In the genomic region with DNA sequence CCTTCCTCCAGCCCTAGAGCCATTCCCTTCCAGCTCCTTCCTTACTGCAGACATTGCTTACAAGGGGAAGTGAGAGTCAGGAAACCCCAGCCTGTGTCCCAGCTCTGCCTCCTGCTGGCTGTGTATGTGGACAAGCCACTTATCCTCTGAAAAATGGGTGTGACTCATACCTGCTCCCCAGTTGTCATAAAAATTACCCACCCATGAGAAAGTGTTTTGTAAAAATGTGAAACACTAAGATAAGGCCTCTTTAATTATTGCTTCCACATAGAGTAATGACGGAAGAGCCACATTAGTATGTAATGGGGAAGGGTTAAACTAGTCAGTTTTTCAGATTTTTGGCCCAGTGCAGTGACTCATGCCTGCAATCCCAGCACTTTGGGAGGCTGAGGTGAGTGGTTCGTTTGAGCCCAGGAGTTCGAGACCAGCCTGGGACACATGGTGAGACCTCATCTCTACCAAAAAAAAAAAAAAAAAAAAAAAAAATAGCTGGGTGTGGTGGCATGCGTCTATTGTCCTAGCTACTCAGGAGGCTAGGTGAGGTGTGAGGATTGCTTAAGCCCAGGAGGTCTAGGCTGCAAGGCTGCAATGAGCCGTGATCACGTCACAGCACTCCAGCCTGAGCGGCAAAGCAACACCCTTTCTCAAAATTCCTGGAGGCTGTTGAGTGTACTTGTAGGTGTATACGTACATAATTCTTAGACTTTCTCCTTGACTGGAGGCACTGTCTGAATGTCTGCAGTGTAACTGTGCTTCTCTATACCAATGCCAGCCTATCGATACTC, we compare ENCODE assay signal across 8 cellular contexts.
A peak's percentile ranks its signal among the peaks of the same experiment; 100 is the strongest.
DNase-seq lines count a peak whose midpoint lies in the region; ATAC-seq, FAIRE-seq and TF ChIP-seq lines count a peak whose summit lies in the region.

No MANE protein-coding gene starts in this region.

- no peaks in the 10 kb centered on the region for H3K36me3 ChIP-seq in K562 (ENCODE audit: control insufficient read depth, insufficient read depth, low read length)

- CTCF ChIA-PET in K562 (lab: Yijun Ruan, JAX; ENCODE audit: low intra/inter-chr PET ratio) = interaction anchor here (1.1 kb wide), 1 partner anchor 13 kb away, joined by 4 read pairs; no protein-coding TSS in a partner anchor

- no peak overlapping the region for H3K4me3 ChIP-seq in K562

- intact Hi-C loops in K562 (cut with micrococcal nuclease) = no loop called here

- peaks cover 0 to 10% of the 10 kb centered on the region in 2 experiments; a peak in 3 of 5 replicates for H3K4me1 ChIP-seq in K562 (replicated peaks in 1 of 2; ENCODE audit: control insufficient read depth in 2 of 2, insufficient read depth in 2 of 2, low read length in 2 of 2)

- no peak for TF ChIP-seq POLR2A in K562 (conservative IDR thresholded peaks at IDR 0.05)

- no peak overlapping the region for H3K27ac ChIP-seq in K562 (ENCODE audit: extremely low read depth, low read depth, low read length)

- BruUV-seq in K562 (replicated peaks; lab: Mats Ljungman, UMichigan) = no TSS peak

- H3K9me1 ChIP-seq in K562 (ENCODE audit: control insufficient read depth, insufficient read depth, low read length) = no peaks in the 10 kb centered on the region

- POLR2A ChIA-PET in K562 (lab: Yijun Ruan, JAX) = interaction anchor here (1.1 kb wide), 1 partner anchor 13 kb away, joined by 3 read pairs; no protein-coding TSS in a partner anchor

- no peaks in the 10 kb centered on the region for H3K79me2 ChIP-seq in K562 (ENCODE audit: control insufficient read depth, insufficient read depth, low read length)

- no peak overlapping the region; a peak in 1 of 4 replicates for H3K9ac ChIP-seq in K562 (ENCODE audit: insufficient read depth in 1 of 2, low read depth in 2 of 2, low read length in 2 of 2)

- 5% methylated on average over 9 of the region's 9 CpGs for WGBS in K562 (ENCODE audit: insufficient coverage, low coverage, missing lambda C conversion rate)

- TF ChIP-seq CTCF in K562 (IDR thresholded peaks at IDR 0.05 in 2 of 3, conservative IDR thresholded peaks at IDR 0.05 in 1 of 3; ENCODE audit: insufficient read depth in 2 of 3, low read depth in 1 of 3, low read length in 3 of 3) = peak; percentile 55 to 71 (median 67)

- no peak overlapping the region for H2AFZ ChIP-seq in K562 (ENCODE audit: low read depth, low read length)

- TF ChIP-seq EP300 in K562 (IDR thresholded peaks at IDR 0.05; ENCODE audit: low read length) = no peak

- peaks cover 37 to 84% of the 10 kb centered on the region in 2 experiments for H3K27me3 ChIP-seq in K562 (ENCODE audit: control insufficient read depth in 2 of 2, insufficient read depth in 2 of 2, low read length in 2 of 2)

- peak; percentile 88 for ATAC-seq in K562
- no peak for ATAC-seq in HG02571 (IDR thresholded peaks at IDR 0.05; ENCODE audit: unreplicated experiment)
- ATAC-seq in HG02798 (IDR thresholded peaks at IDR 0.05; ENCODE audit: poor library complexity, unreplicated experiment) = no peak

- H4K20me1 ChIP-seq in K562 (replicated peaks; ENCODE audit: control insufficient read depth, insufficient read depth, low read length) = peaks cover 8% of the 10 kb centered on the region; the same call in 1 of the 2 replicates

- no peak overlapping the region for H3K4me2 ChIP-seq in K562 (ENCODE audit: insufficient read depth, low read length)

- peak; percentile 26 to 55; a peak in 3 of 4 replicates for TF ChIP-seq RAD21 in K562 (CRISPR knock-in tag; conservative IDR thresholded peaks at IDR 0.05 in 1 of 2, IDR thresholded peaks at IDR 0.05 in 1 of 2)

- H3K9me3 ChIP-seq in K562 (replicated peaks; ENCODE audit: control insufficient read depth, insufficient read depth, low read depth, low read length) = no peaks in the 10 kb centered on the region

- in situ Hi-C loops in Caki2 (cut with HindIII; ENCODE audit: low pct_unique_long_range_greater_than_20kb, low sequenced_read_pairs) (no loop called here), K562 (cut with MboI) (no loop called here)

- peak; percentile 87 for FAIRE-seq in K562 (lab: Jason Lieb, UNC)

- DNase-seq in Caki2 (ENCODE audit: low read depth) = peak; percentile 83
- peak; percentile 81 for DNase-seq in LHCN-M2 (ENCODE audit: low read depth)
- peak; percentile 65 to 72 (median 70) for DNase-seq in K562 (ENCODE audit: extremely low read depth in 1 of 4, low spot score in 3 of 4)
- DNase-seq in medulla oblongata (ENCODE audit: extremely low spot score) = peak; percentile 57
- DNase-seq in OCI-M2 (lab: John Stamatoyannopoulos, UW; ENCODE audit: unreplicated experiment) = no peak
- no peak for DNase-seq in NCI-H446 treated with DMSO at 0.1 percent for 48 hours (lab: John Stamatoyannopoulos, UW)

TF ChIP-seq in K562, 482 proteins besides CTCF, POLR2A, EP300 and RAD21 (continues in another document):
- TF ChIP-seq HDAC1 (IDR thresholded peaks at IDR 0.05) (peak in 1 of 2 experiments; percentile 56; a peak in 1 of 4 replicates), ARID1B (IDR thresholded peaks at IDR 0.05) (peak; percentile 82), HDAC2 (IDR thresholded peaks at IDR 0.05) (0 out of 2 replicates have a peak, but pooled peaks have one; percentile 56), TAL1 (IDR thresholded peaks at IDR 0.05) (peak; percentile 59), ELF1 (tag; IDR thresholded peaks at IDR 0.05) (peak; percentile 41; the same call in 1 of the 2 replicates), MEIS2 (IDR thresholded peaks at IDR 0.05; ENCODE audit: partially characterized antibody) (peak; percentile 66), JUNB (CRISPR knock-in tag; conservative IDR thresholded peaks at IDR 0.05) (0 out of 2 replicates have a peak, but pooled peaks have one; percentile 31), SMARCA4 (IDR thresholded peaks at IDR 0.05) (peak; percentile 75; the same call in 1 of the 2 replicates), ZNF239 (CRISPR knock-in tag; IDR thresholded peaks at IDR 0.05) (no peak), SAP30 (IDR thresholded peaks at IDR 0.05; ENCODE audit: borderline replicate concordance, insufficient read depth, low read depth, low read length, poor library complexity, severe bottlenecking) (no peak), TEAD4 (IDR thresholded peaks at IDR 0.05; ENCODE audit: low read length) (peak; percentile 81), TEAD4 (CRISPR knock-in tag; IDR thresholded peaks at IDR 0.05; ENCODE audit: borderline replicate concordance) (no peak), ZBTB17 (CRISPR knock-in tag; IDR thresholded peaks at IDR 0.05) (no peak), JUND (IDR thresholded peaks at IDR 0.05; ENCODE audit: borderline replicate concordance, low read depth, low read length) (peak; percentile 84), JUND (tag; IDR thresholded peaks at IDR 0.05; ENCODE audit: borderline replicate concordance, low read depth, low read length) (peak; percentile 87), MTA2 (IDR thresholded peaks at IDR 0.05; ENCODE audit: low read depth) (peak; percentile 20; the same call in 1 of the 2 replicates), CBFA2T2 (conservative IDR thresholded peaks at IDR 0.05) (peak; percentile 64), EGR1 (conservative IDR thresholded peaks at IDR 0.05) (no peak), FOSL1 (tag; conservative IDR thresholded peaks at IDR 0.05) (peak; percentile 97), ZNF316 (IDR thresholded peaks at IDR 0.05) (no peak)
- TF ChIP-seq, protein P1, sequence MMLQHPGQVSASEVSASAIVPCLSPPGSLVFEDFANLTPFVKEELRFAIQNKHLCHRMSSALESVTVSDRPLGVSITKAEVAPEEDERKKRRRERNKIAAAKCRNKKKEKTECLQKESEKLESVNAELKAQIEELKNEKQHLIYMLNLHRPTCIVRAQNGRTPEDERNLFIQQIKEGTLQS (IDR thresholded peaks at IDR 0.05) = peak; percentile 91
- TF ChIP-seq, protein P1 (CRISPR knock-in tag; conservative IDR thresholded peaks at IDR 0.05) = peak; percentile 89; the same call in 1 of the 2 replicates
- TF ChIP-seq, protein P2, sequence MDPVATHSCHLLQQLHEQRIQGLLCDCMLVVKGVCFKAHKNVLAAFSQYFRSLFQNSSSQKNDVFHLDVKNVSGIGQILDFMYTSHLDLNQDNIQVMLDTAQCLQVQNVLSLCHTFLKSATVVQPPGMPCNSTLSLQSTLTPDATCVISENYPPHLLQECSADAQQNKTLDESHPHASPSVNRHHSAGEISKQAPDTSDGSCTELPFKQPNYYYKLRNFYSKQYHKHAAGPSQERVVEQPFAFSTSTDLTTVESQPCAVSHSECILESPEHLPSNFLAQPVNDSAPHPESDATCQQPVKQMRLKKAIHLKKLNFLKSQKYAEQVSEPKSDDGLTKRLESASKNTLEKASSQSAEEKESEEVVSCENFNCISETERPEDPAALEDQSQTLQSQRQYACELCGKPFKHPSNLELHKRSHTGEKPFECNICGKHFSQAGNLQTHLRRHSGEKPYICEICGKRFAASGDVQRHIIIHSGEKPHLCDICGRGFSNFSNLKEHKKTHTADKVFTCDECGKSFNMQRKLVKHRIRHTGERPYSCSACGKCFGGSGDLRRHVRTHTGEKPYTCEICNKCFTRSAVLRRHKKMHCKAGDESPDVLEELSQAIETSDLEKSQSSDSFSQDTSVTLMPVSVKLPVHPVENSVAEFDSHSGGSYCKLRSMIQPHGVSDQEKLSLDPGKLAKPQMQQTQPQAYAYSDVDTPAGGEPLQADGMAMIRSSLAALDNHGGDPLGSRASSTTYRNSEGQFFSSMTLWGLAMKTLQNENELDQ (CRISPR knock-in tag; IDR thresholded peaks at IDR 0.05; ENCODE audit: borderline replicate concordance) = no peak
- TF ChIP-seq, protein P3, sequence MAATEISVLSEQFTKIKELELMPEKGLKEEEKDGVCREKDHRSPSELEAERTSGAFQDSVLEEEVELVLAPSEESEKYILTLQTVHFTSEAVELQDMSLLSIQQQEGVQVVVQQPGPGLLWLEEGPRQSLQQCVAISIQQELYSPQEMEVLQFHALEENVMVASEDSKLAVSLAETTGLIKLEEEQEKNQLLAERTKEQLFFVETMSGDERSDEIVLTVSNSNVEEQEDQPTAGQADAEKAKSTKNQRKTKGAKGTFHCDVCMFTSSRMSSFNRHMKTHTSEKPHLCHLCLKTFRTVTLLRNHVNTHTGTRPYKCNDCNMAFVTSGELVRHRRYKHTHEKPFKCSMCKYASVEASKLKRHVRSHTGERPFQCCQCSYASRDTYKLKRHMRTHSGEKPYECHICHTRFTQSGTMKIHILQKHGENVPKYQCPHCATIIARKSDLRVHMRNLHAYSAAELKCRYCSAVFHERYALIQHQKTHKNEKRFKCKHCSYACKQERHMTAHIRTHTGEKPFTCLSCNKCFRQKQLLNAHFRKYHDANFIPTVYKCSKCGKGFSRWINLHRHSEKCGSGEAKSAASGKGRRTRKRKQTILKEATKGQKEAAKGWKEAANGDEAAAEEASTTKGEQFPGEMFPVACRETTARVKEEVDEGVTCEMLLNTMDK (IDR thresholded peaks at IDR 0.05; ENCODE audit: borderline replicate concordance, insufficient read depth, low read depth, low read length, poor library complexity, severe bottlenecking) = peak; percentile 19

Comparison
In these comparisons a context has a peak if more than half of its experiments do, and no peak if none do; other contexts are left out.
1. DNase-seq: peak in Caki2 (single experiment), LHCN-M2 (single experiment), K562 (4 of 4) and medulla oblongata (single experiment); none in OCI-M2 (single experiment) and NCI-H446 treated with DMSO at 0.1 percent for 48 hours (single experiment).